In genomic region chr6:158521759-158522158, GRCh38 we compare ENCODE assay signal across 29 cellular contexts.
"Had no signal": no experiment of that assay in that cellular context is flagged by ENCODE, and none has a peak within 500 bp of the region (broad histone marks: within the 10 kb centered on the region; RNA-seq: fewer than 3 reads in every experiment).

No MANE protein-coding gene starts in this region.

- H3K4me3 Mint-ChIP-seq: immature natural killer cell; mesothelial cell of epicardium; naive B cell; nephron; neural crest cell; stimulated activated effector memory CD8-positive, alpha-beta T cell treated with anti-CD3 and anti-CD28 coated beads, Interleukin-12 subunit alpha, Interleukin-12 subunit beta, amount 100 ng/mL, for 72 hours; stimulated activated naive CD8-positive, alpha-beta T cell treated with anti-CD3 and anti-CD28 coated beads, Interleukin-15, Interleukin-2, amounts not matched to agents 100 ng/mL and 50 ng/mL, for 24 hours had no signal

- ATAC-seq: heart left ventricle; left colon; pancreas; right cardiac atrium; stimulated activated effector memory CD8-positive, alpha-beta T cell treated with anti-CD3 and anti-CD28 coated beads, Interleukin-12 subunit alpha, Interleukin-12 subunit beta, amount 100 ng/mL, for 72 hours had no signal

- H3K27ac Mint-ChIP-seq: immature natural killer cell; mesothelial cell of epicardium; naive B cell; nephron; stimulated activated effector memory CD8-positive, alpha-beta T cell treated with anti-CD3 and anti-CD28 coated beads, Interleukin-12 subunit alpha, Interleukin-12 subunit beta, amount 100 ng/mL, for 72 hours; stimulated activated naive CD8-positive, alpha-beta T cell treated with anti-CD3 and anti-CD28 coated beads, Interleukin-15, Interleukin-2, amounts not matched to agents 100 ng/mL and 50 ng/mL, for 24 hours had no signal

- H3K27ac ChIP-seq: heart left ventricle, left ventricle myocardium inferior, pancreas, prostate gland, sigmoid colon, spleen, suprapubic skin, thoracic aorta, tibial artery, uterus had no signal

- H3K9me3 ChIP-seq: heart left ventricle, pancreas, prostate gland, sigmoid colon, suprapubic skin, thoracic aorta, uterus had no signal

- H3K27me3 ChIP-seq: pancreas, uterus had no signal

- H3K9me3 Mint-ChIP-seq: stimulated activated effector memory CD8-positive, alpha-beta T cell treated with anti-CD3 and anti-CD28 coated beads, Interleukin-12 subunit alpha, Interleukin-12 subunit beta, amount 100 ng/mL, for 72 hours; stimulated activated naive CD8-positive, alpha-beta T cell treated with anti-CD3 and anti-CD28 coated beads, Interleukin-15, Interleukin-2, amounts not matched to agents 100 ng/mL and 50 ng/mL, for 24 hours had no signal

- H3K36me3 Mint-ChIP-seq: immature natural killer cell; stimulated activated effector memory CD8-positive, alpha-beta T cell treated with anti-CD3 and anti-CD28 coated beads, Interleukin-12 subunit alpha, Interleukin-12 subunit beta, amount 100 ng/mL, for 72 hours had no signal

- DNase-seq: heart left ventricle; hypothalamus; immature natural killer cell; kidney; left colon; left ventricle myocardium inferior; mammary epithelial cell; mesenchymal stem cell; naive B cell; nucleus accumbens; pancreas; retina; right cardiac atrium; sigmoid colon; small intestine; spleen; stimulated activated CD4-positive, alpha-beta T cell treated with anti-CD3 and anti-CD28 coated beads, Interleukin-4, amount 100 ng/mL, for 24 hours; stimulated activated naive CD4-positive, alpha-beta T cell; tibial artery; trophoblast cell; uterus had no signal

- H3K36me3 ChIP-seq: heart left ventricle, left ventricle myocardium inferior, pancreas, prostate gland, sigmoid colon, spleen, suprapubic skin, thoracic aorta, tibial artery, uterus had no signal

- H3K4me1 ChIP-seq: prostate gland, uterus had no signal

- H3K4me3 ChIP-seq: heart left ventricle, left ventricle myocardium inferior, pancreas, prostate gland, sigmoid colon, spleen, suprapubic skin, thoracic aorta, tibial artery, uterus had no signal
